8 cellular contexts compared by ENCODE assay signal in the genomic region with DNA sequence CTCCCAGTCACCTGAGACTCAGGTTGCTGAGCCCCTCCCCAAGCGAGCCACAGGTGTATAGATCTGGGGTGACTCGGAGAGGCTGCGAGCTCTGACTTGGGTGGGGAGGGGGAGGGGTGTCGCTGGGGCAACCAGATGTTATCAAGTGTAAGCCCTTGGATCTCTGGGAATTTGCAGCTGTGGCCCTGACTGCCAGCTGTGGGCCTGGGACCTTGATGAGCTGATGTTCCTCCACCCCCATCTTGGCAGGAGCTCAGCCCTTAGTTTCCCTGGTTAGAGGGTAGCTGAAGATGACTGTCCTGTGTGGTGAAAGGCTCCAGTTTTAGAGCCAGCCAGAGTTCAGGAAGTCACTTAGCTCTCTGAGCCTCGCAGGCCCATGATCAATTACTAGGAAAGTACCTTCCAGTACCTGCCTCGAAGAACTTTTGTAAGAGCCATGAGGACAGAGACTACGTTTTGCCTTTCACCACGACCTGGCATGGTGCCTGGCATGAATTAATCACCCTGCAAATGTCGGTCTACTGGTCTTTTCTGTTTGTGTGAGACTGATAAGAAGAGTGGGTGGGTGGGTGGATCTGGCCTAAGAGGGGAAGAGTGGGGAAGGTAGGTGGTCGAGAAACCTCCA. TPM values are rescaled to one million over a fixed set of nuclear protein-coding genes. Genes with fewer than 3 reads are reported as not detected.
DNase-seq lines count a peak whose midpoint lies in the region; ATAC-seq and TF ChIP-seq lines count a peak whose summit lies in the region.

No MANE protein-coding gene starts in this region.

- H3K36me3 ChIP-seq in kidney epithelial cell (ENCODE audit: control insufficient read depth, insufficient read depth, low read length): no peaks in the 10 kb centered on the region
- H3K36me3 ChIP-seq in thyroid gland: no peaks in the 10 kb centered on the region
- H3K36me3 ChIP-seq in WERI-Rb-1: no peaks in the 10 kb centered on the region; the same call in 1 of the 2 replicates

- intact Hi-C loops in activated T-helper 1 cell treated with anti-CD3 and anti-CD28 coated beads, Interleukin-12 subunit alpha, Interleukin-12 subunit beta, Interleukin-2, Interleukin-4 antibody, amounts not matched to agents 30 ng/mL and 10 ng/mL and 1 ng/mL, durations not matched to agents 14 hours and 24 hours and 36 hours (cut with micrococcal nuclease): no loop called here
- intact Hi-C loops in thyroid gland (cut with DNase I): no loop called here

- no peaks in the 10 kb centered on the region for H3K36me3 Mint-ChIP-seq in activated T-helper 1 cell treated with anti-CD3 and anti-CD28 coated beads, Interleukin-12 subunit alpha, Interleukin-12 subunit beta, Interleukin-2, Interleukin-4 antibody, amounts not matched to agents 30 ng/mL and 10 ng/mL and 1 ng/mL, durations not matched to agents 14 hours and 24 hours and 36 hours (ENCODE audit: low read depth)

- peaks cover 7% of the 10 kb centered on the region for H3K4me1 Mint-ChIP-seq in activated T-helper 1 cell treated with anti-CD3 and anti-CD28 coated beads, Interleukin-12 subunit alpha, Interleukin-12 subunit beta, Interleukin-2, Interleukin-4 antibody, amounts not matched to agents 30 ng/mL and 10 ng/mL and 1 ng/mL, durations not matched to agents 14 hours and 24 hours and 36 hours (ENCODE audit: low read depth)

- peaks cover 26% of the 10 kb centered on the region for H3K27me3 Mint-ChIP-seq in activated T-helper 1 cell treated with anti-CD3 and anti-CD28 coated beads, Interleukin-12 subunit alpha, Interleukin-12 subunit beta, Interleukin-2, Interleukin-4 antibody, amounts not matched to agents 30 ng/mL and 10 ng/mL and 1 ng/mL, durations not matched to agents 14 hours and 24 hours and 36 hours (ENCODE audit: insufficient read depth)

- H3K4me3 ChIP-seq in kidney epithelial cell (ENCODE audit: low read depth, low read length) (no peak overlapping the region), thyroid gland (replicated peaks in 1 of 3) (no peak overlapping the region), WERI-Rb-1 (ENCODE audit: low read depth, low read length) (no peak overlapping the region)

- no peaks in the 10 kb centered on the region for H3K27me3 ChIP-seq in kidney epithelial cell (ENCODE audit: control insufficient read depth, insufficient read depth, low read length)
- H3K27me3 ChIP-seq in thyroid gland: no peaks in the 10 kb centered on the region
- no peaks in the 10 kb centered on the region for H3K27me3 ChIP-seq in WERI-Rb-1 (ENCODE audit: insufficient read depth, low read depth, severe bottlenecking)

- H3K27ac Mint-ChIP-seq in activated T-helper 1 cell treated with anti-CD3 and anti-CD28 coated beads, Interleukin-12 subunit alpha, Interleukin-12 subunit beta, Interleukin-2, Interleukin-4 antibody, amounts not matched to agents 30 ng/mL and 10 ng/mL and 1 ng/mL, durations not matched to agents 14 hours and 24 hours and 36 hours: peak overlapping the region; percentile 13

- DNase-seq in stimulated activated naive CD4-positive, alpha-beta T cell treated with Interleukin-2 at 50 U/mL for 16 hours (lab: John Stamatoyannopoulos, UW): peak; percentile 21
- no peak for DNase-seq in stimulated activated naive CD4-positive, alpha-beta T cell (lab: John Stamatoyannopoulos, UW)
- no peak for DNase-seq in activated T-helper 1 cell treated with anti-CD3 and anti-CD28 coated beads, Interleukin-12 subunit alpha, Interleukin-12 subunit beta, Interleukin-2, Interleukin-4 antibody, amounts not matched to agents 30 ng/mL and 10 ng/mL and 1 ng/mL, durations not matched to agents 14 hours and 24 hours and 36 hours (ENCODE audit: low spot score)
- peak; percentile 72 for DNase-seq in kidney epithelial cell (ENCODE audit: low read depth)
- peak; percentile 81 to 85 for DNase-seq in thyroid gland
- DNase-seq in WERI-Rb-1: no peak

- H3K4me3 Mint-ChIP-seq in activated T-helper 1 cell treated with anti-CD3 and anti-CD28 coated beads, Interleukin-12 subunit alpha, Interleukin-12 subunit beta, Interleukin-2, Interleukin-4 antibody, amounts not matched to agents 30 ng/mL and 10 ng/mL and 1 ng/mL, durations not matched to agents 14 hours and 24 hours and 36 hours: no peak overlapping the region

- H3K9me3 ChIP-seq in thyroid gland: no peaks in the 10 kb centered on the region
- H3K9me3 ChIP-seq in WERI-Rb-1 (ENCODE audit: severe bottlenecking): no peaks in the 10 kb centered on the region

- no peak for TF ChIP-seq CTCF in kidney epithelial cell (IDR thresholded peaks at IDR 0.05; ENCODE audit: insufficient read depth, low read length, poor library complexity, severe bottlenecking)
- no peak for TF ChIP-seq CTCF in thyroid gland (IDR thresholded peaks at IDR 0.05)
- TF ChIP-seq CTCF in WERI-Rb-1 (IDR thresholded peaks at IDR 0.05; ENCODE audit: low read depth, low read length): no peak

- H3K9me3 Mint-ChIP-seq in activated T-helper 1 cell treated with anti-CD3 and anti-CD28 coated beads, Interleukin-12 subunit alpha, Interleukin-12 subunit beta, Interleukin-2, Interleukin-4 antibody, amounts not matched to agents 30 ng/mL and 10 ng/mL and 1 ng/mL, durations not matched to agents 14 hours and 24 hours and 36 hours: no peaks in the 10 kb centered on the region

- H3K4me1 ChIP-seq in thyroid gland: peaks cover 66 to 78% of the 10 kb centered on the region in 2 donors

- H3K27ac ChIP-seq in thyroid gland: peak overlapping the region; percentile 93 to 98 (median 96)
- no peak overlapping the region for H3K27ac ChIP-seq in WERI-Rb-1

- ATAC-seq in HG02798 (IDR thresholded peaks at IDR 0.05; ENCODE audit: poor library complexity, unreplicated experiment) (no peak), GM21786 (IDR thresholded peaks at IDR 0.05; ENCODE audit: unreplicated experiment) (no peak)

- 30 to 44% methylated on average over 9 to 10 of the region's 10 CpGs for WGBS in thyroid gland, 2 donors

- no peak for TF ChIP-seq POLR2A in thyroid gland (IDR thresholded peaks at IDR 0.05)

RNA-seq across cellular contexts. Expression of a gene that starts 55.8 kb away (rescaled TPM):
- 205 and 225 TPM in 2 replicates for total RNA-seq in activated T-helper 1 cell treated with anti-CD3 and anti-CD28 coated beads, Interleukin-12 subunit alpha, Interleukin-12 subunit beta, Interleukin-2, Interleukin-4 antibody, amounts not matched to agents 30 ng/mL and 10 ng/mL and 1 ng/mL, durations not matched to agents 14 hours and 24 hours and 36 hours
- total RNA-seq in kidney epithelial cell: 167 and 175 TPM in 2 replicates
- total RNA-seq in thyroid gland: 10 to 100 TPM; 42.8 to 76.0 (median 50.3) TPM

RNA-seq across cellular contexts. Expression of a gene that starts 56.1 kb away (rescaled TPM):
- total RNA-seq in activated T-helper 1 cell treated with anti-CD3 and anti-CD28 coated beads, Interleukin-12 subunit alpha, Interleukin-12 subunit beta, Interleukin-2, Interleukin-4 antibody, amounts not matched to agents 30 ng/mL and 10 ng/mL and 1 ng/mL, durations not matched to agents 14 hours and 24 hours and 36 hours: 48.8 and 55.8 TPM in 2 replicates
- total RNA-seq in kidney epithelial cell (11.2 and 12.7 TPM in 2 replicates), thyroid gland (10 to 100 TPM; 27.3 to 41.9 (median 34.7) TPM)

RNA-seq across cellular contexts. Expression of a gene that starts 58.8 kb away (rescaled TPM):
- 0.05 TPM in 1 of 2 replicates, not detected in the other for total RNA-seq in activated T-helper 1 cell treated with anti-CD3 and anti-CD28 coated beads, Interleukin-12 subunit alpha, Interleukin-12 subunit beta, Interleukin-2, Interleukin-4 antibody, amounts not matched to agents 30 ng/mL and 10 ng/mL and 1 ng/mL, durations not matched to agents 14 hours and 24 hours and 36 hours
- 2.7 and 3.8 TPM in 2 replicates for total RNA-seq in kidney epithelial cell
- total RNA-seq in thyroid gland: 10 to 100 TPM in 1 of 4 donors, 1 to 10 TPM in 3; 7.3 to 13.7 (median 7.7) TPM

Comparison
In these comparisons a context has a peak if more than half of its experiments do, and no peak if none do; other contexts are left out.
1. DNase-seq: peak in stimulated activated naive CD4-positive, alpha-beta T cell treated with Interleukin-2 at 50 U/mL for 16 hours (single experiment), kidney epithelial cell (single experiment) and thyroid gland (2 of 2); none in stimulated activated naive CD4-positive, alpha-beta T cell (0 of 6), activated T-helper 1 cell treated with anti-CD3 and anti-CD28 coated beads, Interleukin-12 subunit alpha, Interleukin-12 subunit beta, Interleukin-2, Interleukin-4 antibody, amounts not matched to agents 30 ng/mL and 10 ng/mL and 1 ng/mL, durations not matched to agents 14 hours and 24 hours and 36 hours (single experiment) and WERI-Rb-1 (single experiment).